ENCODE assay signal across 8 cellular contexts in genomic region chr1:33127001-33127823, GRCh38. TPM values are rescaled to one million over a fixed set of nuclear protein-coding genes. Genes with fewer than 3 reads are reported as not detected.
A peak's percentile ranks its signal among the peaks of the same experiment; 100 is the strongest.
DNase-seq lines count a peak whose midpoint lies in the region; ATAC-seq and TF ChIP-seq lines count a peak whose summit lies in the region.

No MANE protein-coding gene starts in this region.

- peak overlapping the region; percentile 62 for H3K4me3 ChIP-seq in BJ (ENCODE audit: low read depth, low read length)

- peak; percentile 95 for TF ChIP-seq POLR2A in GM19193 (IDR thresholded peaks at IDR 0.05; ENCODE audit: extremely low read depth, insufficient read depth, insufficient read length)

- H3K9me3 Mint-ChIP-seq in activated CD4-positive, alpha-beta T cell treated with anti-CD3 and anti-CD28 coated beads for 36 hours (ENCODE audit: low read depth) = no peaks in the 10 kb centered on the region

- no peaks in the 10 kb centered on the region for H3K27me3 Mint-ChIP-seq in activated CD4-positive, alpha-beta T cell treated with anti-CD3 and anti-CD28 coated beads for 36 hours

- intact Hi-C loops in activated CD4-positive, alpha-beta T cell treated with anti-CD3 and anti-CD28 coated beads for 36 hours (cut with DNase I, micrococcal nuclease) = loop anchor here (1.0 to 10.0 kb wide), 14 partner anchors 28 to 477 kb away; partner anchors contain the start of genes ZNF362 (in 2 of the 2), AK2 (in 1 of the 2), AZIN2 (in 1 of the 2) and PHC2 (in 1 of the 2)

- ATAC-seq in HG03439 (IDR thresholded peaks at IDR 0.05; ENCODE audit: unreplicated experiment) = peak; percentile 97
- peak; percentile 95 for ATAC-seq in activated CD4-positive, alpha-beta T cell treated with anti-CD3 and anti-CD28 coated beads for 36 hours

- no peaks in the 10 kb centered on the region for H3K36me3 ChIP-seq in BJ (ENCODE audit: control insufficient read depth, insufficient read depth, low read length)

- peak overlapping the region; percentile 95 for H3K27ac ChIP-seq in cingulate gyrus (ENCODE audit: low read depth, low read length)

- peaks cover 18% of the 10 kb centered on the region for H3K36me3 Mint-ChIP-seq in activated CD4-positive, alpha-beta T cell treated with anti-CD3 and anti-CD28 coated beads for 36 hours (ENCODE audit: low read depth)

- DNase-seq in BJ (ENCODE audit: low read depth) = peak; percentile 98
- DNase-seq in NCI-H510A (lab: John Stamatoyannopoulos, UW) = peak; percentile 99
- peak; percentile 99 for DNase-seq in activated CD4-positive, alpha-beta T cell treated with anti-CD3 and anti-CD28 coated beads for 36 hours
- peak; percentile 97 for DNase-seq in kidney glomerular epithelial cell (lab: John Stamatoyannopoulos, UW)
- peak; percentile 93 to 96 for DNase-seq in stimulated activated CD4-positive, alpha-beta T cell treated with anti-CD3 and anti-CD28 coated beads, Interleukin-1b, Interleukin-23, amount 100 ng/mL, for 1 hour (ENCODE audit: low read depth in 2 of 2)

- no peaks in the 10 kb centered on the region for H3K27me3 ChIP-seq in BJ (ENCODE audit: control insufficient read depth, insufficient read depth, low read length)

- peak; percentile 98 for TF ChIP-seq CTCF in BJ (IDR thresholded peaks at IDR 0.05; ENCODE audit: insufficient read depth, low read depth, low read length)

- peak overlapping the region; percentile 98 for H3K27ac Mint-ChIP-seq in activated CD4-positive, alpha-beta T cell treated with anti-CD3 and anti-CD28 coated beads for 36 hours

- CTCF ChIA-PET in BJ (lab: Yijun Ruan, JAX) = interaction anchor here (0.7 to 3.6 kb wide), 34 partner anchors 8 to 344 kb away, joined by 3 to 23 read pairs (median 4); no protein-coding TSS in a partner anchor
- CTCF ChIA-PET in activated CD4-positive, alpha-beta T cell treated with anti-CD3 and anti-CD28 coated beads for 36 hours (lab: Charles Lee) = interaction anchor here (0.6 to 2.4 kb wide), 28 partner anchors 8 to 467 kb away, joined by 3 to 19 read pairs (median 3); partner anchors contain the start of genes RNF19B, TRIM62 and ZSCAN20

- H3K4me3 Mint-ChIP-seq in activated CD4-positive, alpha-beta T cell treated with anti-CD3 and anti-CD28 coated beads for 36 hours = peak overlapping the region; percentile 97

- POLR2A ChIA-PET in BJ (lab: Charles Lee) = interaction anchor here (0.7 to 1.0 kb wide), 2 partner anchors 28 to 211 kb away, joined by 3 read pairs; no protein-coding TSS in a partner anchor
- POLR2A ChIA-PET in activated CD4-positive, alpha-beta T cell treated with anti-CD3 and anti-CD28 coated beads for 36 hours (lab: Charles Lee) = interaction anchor here (0.5 to 1.4 kb wide), 12 partner anchors 33 to 1185 kb away, joined by 3 to 14 read pairs (median 3); partner anchors contain the start of genes AZIN2, BSDC1, RBBP4 and TRIM62

- H3K4me1 Mint-ChIP-seq in activated CD4-positive, alpha-beta T cell treated with anti-CD3 and anti-CD28 coated beads for 36 hours = peaks cover 40% of the 10 kb centered on the region

RNA-seq across cellular contexts. Expression of gene AZIN2, which starts 46.3 kb away (rescaled TPM):
- 3.0 and 6.4 TPM in 2 replicates for polyA plus RNA-seq in BJ (2011; rRNA removed)
- 2.9 and 3.6 TPM in 2 replicates for polyA minus RNA-seq in BJ (2011; rRNA and poly(A)+ RNA removed)
- total RNA-seq in activated CD4-positive, alpha-beta T cell treated with anti-CD3 and anti-CD28 coated beads for 36 hours = 1 to 10 TPM in 1 of 2 experiments, under 1 TPM in 1; 0.98 to 2.1 TPM

RNA-seq across cellular contexts. Expression of gene TRIM62, which starts 54.6 kb away (rescaled TPM):
- polyA plus RNA-seq in BJ (2011; rRNA removed) = 3.0 and 5.2 TPM in 2 replicates
- polyA minus RNA-seq in BJ (2011; rRNA and poly(A)+ RNA removed) = 2.4 and 7.2 TPM in 2 replicates
- 1 to 10 TPM; 3.6 to 3.7 TPM for total RNA-seq in activated CD4-positive, alpha-beta T cell treated with anti-CD3 and anti-CD28 coated beads for 36 hours

Comparison
In these comparisons a context has a peak if more than half of its experiments do, and no peak if none do; other contexts are left out.
1. Peak in every context shown above with its lines: DNase-seq, ATAC-seq, H3K4me3 ChIP-seq and H3K27ac ChIP-seq.